ENCODE assay signal across 1 cellular context in the genomic region with DNA sequence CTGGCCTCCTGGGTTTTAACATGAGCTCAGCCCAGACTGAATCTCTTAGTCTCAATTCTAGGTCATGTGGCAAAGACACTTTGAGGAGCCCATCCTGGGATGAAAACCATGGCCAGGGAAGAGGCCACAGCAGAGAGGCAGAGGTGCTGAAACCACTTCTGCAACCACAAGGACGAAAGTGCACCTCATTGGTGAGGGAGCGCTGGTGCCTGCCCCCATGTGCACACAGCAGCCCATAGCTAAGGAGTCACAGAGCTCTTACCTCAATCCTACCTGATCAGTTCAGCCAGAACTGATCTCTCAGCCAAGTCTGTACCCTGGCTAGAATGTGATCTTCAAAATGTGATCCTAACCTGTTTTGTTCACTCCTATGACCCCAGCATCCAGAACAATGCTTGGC.
TF ChIP-seq lines count a peak whose summit lies in the region.

No MANE protein-coding gene starts in this region.

TF ChIP-seq in A549, 52 proteins besides CTCF, POLR2A, EP300 and RAD21:
- no peak for TF ChIP-seq ZNF302 (CRISPR knock-in tag; IDR thresholded peaks at IDR 0.05)
- TF ChIP-seq RNF2 (IDR thresholded peaks at IDR 0.05; ENCODE audit: borderline replicate concordance, low read depth): no peak
- no peak for TF ChIP-seq HEYL (CRISPR knock-in tag; IDR thresholded peaks at IDR 0.05)
- TF ChIP-seq, protein P1, sequence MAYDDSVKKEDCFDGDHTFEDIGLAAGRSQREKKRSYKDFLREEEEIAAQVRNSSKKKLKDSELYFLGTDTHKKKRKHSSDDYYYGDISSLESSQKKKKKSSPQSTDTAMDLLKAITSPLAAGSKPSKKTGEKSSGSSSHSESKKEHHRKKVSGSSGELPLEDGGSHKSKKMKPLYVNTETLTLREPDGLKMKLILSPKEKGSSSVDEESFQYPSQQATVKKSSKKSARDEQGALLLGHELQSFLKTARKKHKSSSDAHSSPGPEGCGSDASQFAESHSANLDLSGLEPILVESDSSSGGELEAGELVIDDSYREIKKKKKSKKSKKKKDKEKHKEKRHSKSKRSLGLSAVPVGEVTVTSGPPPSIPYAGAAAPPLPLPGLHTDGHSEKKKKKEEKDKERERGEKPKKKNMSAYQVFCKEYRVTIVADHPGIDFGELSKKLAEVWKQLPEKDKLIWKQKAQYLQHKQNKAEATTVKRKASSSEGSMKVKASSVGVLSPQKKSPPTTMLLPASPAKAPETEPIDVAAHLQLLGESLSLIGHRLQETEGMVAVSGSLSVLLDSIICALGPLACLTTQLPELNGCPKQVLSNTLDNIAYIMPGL (CRISPR knock-in tag; IDR thresholded peaks at IDR 0.05; ENCODE audit: borderline replicate concordance): no peak
- no peak for TF ChIP-seq CHD2 (IDR thresholded peaks at IDR 0.05; ENCODE audit: low read length, partially characterized antibody)
- TF ChIP-seq, protein P2, sequence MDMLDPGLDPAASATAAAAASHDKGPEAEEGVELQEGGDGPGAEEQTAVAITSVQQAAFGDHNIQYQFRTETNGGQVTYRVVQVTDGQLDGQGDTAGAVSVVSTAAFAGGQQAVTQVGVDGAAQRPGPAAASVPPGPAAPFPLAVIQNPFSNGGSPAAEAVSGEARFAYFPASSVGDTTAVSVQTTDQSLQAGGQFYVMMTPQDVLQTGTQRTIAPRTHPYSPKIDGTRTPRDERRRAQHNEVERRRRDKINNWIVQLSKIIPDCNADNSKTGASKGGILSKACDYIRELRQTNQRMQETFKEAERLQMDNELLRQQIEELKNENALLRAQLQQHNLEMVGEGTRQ (IDR thresholded peaks at IDR 0.05): no peak
- no peak for TF ChIP-seq SREBF2 (IDR thresholded peaks at IDR 0.05)
- TF ChIP-seq PHF8 (IDR thresholded peaks at IDR 0.05; ENCODE audit: borderline replicate concordance, low read depth): no peak
- no peak for TF ChIP-seq CBX8 (IDR thresholded peaks at IDR 0.05)
- no peak for TF ChIP-seq FOSB (CRISPR knock-in tag; IDR thresholded peaks at IDR 0.05)
- TF ChIP-seq FOSL2 (IDR thresholded peaks at IDR 0.05): no peak
- no peak for TF ChIP-seq FOSL2 (CRISPR knock-in tag; IDR thresholded peaks at IDR 0.05)
- no peak for TF ChIP-seq CBX2 (IDR thresholded peaks at IDR 0.05; ENCODE audit: borderline replicate concordance, low read depth)
- TF ChIP-seq, protein P3, sequence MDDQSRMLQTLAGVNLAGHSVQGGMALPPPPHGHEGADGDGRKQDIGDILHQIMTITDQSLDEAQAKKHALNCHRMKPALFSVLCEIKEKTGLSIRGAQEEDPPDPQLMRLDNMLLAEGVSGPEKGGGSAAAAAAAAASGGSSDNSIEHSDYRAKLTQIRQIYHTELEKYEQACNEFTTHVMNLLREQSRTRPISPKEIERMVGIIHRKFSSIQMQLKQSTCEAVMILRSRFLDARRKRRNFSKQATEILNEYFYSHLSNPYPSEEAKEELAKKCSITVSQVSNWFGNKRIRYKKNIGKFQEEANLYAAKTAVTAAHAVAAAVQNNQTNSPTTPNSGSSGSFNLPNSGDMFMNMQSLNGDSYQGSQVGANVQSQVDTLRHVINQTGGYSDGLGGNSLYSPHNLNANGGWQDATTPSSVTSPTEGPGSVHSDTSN (IDR thresholded peaks at IDR 0.05): no peak
- no peak for TF ChIP-seq NPAS2 (CRISPR knock-in tag; IDR thresholded peaks at IDR 0.05; ENCODE audit: borderline replicate concordance)
- TF ChIP-seq EHMT2 (IDR thresholded peaks at IDR 0.05; ENCODE audit: low read depth): no peak
- TF ChIP-seq HES2 (IDR thresholded peaks at IDR 0.05): no peak
- TF ChIP-seq CHD4 (IDR thresholded peaks at IDR 0.05; ENCODE audit: borderline replicate concordance): no peak
- no peak for TF ChIP-seq EHF (CRISPR knock-in tag; IDR thresholded peaks at IDR 0.05)
- TF ChIP-seq TFCP2L1 (CRISPR knock-in tag; IDR thresholded peaks at IDR 0.05): no peak
TF ChIP-seq in A549: peak in this region for 0.
